In the genomic region with DNA sequence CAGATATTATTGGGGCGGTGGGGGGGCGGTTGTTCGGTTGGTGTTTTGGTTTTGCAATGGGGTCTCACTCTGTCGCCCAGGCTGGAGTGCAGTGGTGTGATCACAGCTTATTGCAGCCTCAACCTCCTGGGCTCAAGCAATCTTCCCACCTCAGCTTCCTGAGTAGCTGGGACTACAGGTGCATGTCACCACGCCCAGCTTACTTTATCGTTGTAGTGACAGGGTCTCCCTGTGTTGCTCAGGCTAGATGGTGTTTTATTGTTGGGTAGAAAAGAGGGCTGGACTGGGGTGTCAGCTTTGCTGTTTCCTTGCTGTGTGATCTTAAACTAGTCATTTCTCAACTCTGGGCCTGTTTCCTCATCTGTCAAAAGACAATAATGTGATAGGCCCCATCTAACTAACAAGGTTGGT, we compare ENCODE assay signal across 12 cellular contexts. TPM values are rescaled to one million over a fixed set of nuclear protein-coding genes. Genes with fewer than 3 reads are reported as not detected.
DNase-seq lines count a peak whose midpoint lies in the region; ATAC-seq and TF ChIP-seq lines count a peak whose summit lies in the region.
"Had no signal": no experiment of that assay in that cellular context is flagged by ENCODE, and none has a peak within 500 bp of the region (broad histone marks: within the 10 kb centered on the region; RNA-seq: fewer than 3 reads in every experiment).

No MANE protein-coding gene starts in this region.

- H3K4me3 Mint-ChIP-seq in MCF 10A (ENCODE audit: unreplicated experiment), result no peak overlapping the region
- H3K4me3 Mint-ChIP-seq in endodermal cell, result no peak overlapping the region
- H3K4me3 Mint-ChIP-seq: nephron had no signal

- H3K27ac ChIP-seq in mammary epithelial cell (ENCODE audit: insufficient read depth, low read depth, low read length) (no peak overlapping the region), upper lobe of left lung (peak overlapping the region; percentile 69 to 84 (median 78)), smooth muscle cell (ENCODE audit: low read depth) (no peak overlapping the region), endodermal cell (ENCODE audit: low read depth, low read length) (no peak overlapping the region)

- intact Hi-C loops in MCF 10A (cut with micrococcal nuclease) (no loop called here), mammary epithelial cell (cut with micrococcal nuclease) (no loop called here)

- TF ChIP-seq CTCF in MCF 10A (IDR thresholded peaks at IDR 0.05; ENCODE audit: unreplicated experiment) (no peak), mammary epithelial cell (conservative IDR thresholded peaks at IDR 0.05 in 1 of 2, IDR thresholded peaks at IDR 0.05 in 1 of 2; ENCODE audit: extremely low read depth in 1 of 2, insufficient read depth in 1 of 2, low read depth in 1 of 2, low read length in 2 of 2) (no peak), upper lobe of left lung (IDR thresholded peaks at IDR 0.05) (no peak), smooth muscle cell (IDR thresholded peaks at IDR 0.05; ENCODE audit: borderline replicate concordance, insufficient read depth, poor library complexity, severe bottlenecking) (no peak), endodermal cell (conservative IDR thresholded peaks at IDR 0.05) (no peak)

- no TSS peak for BruUV-seq in MCF 10A (replicated peaks; lab: Mats Ljungman, UMichigan)
- BruUV-seq in mammary epithelial cell (replicated peaks; lab: Mats Ljungman, UMichigan), result no TSS peak

- H3K4me2 ChIP-seq in mammary epithelial cell (ENCODE audit: insufficient read depth, low read depth, low read length), result no peak overlapping the region
- H3K4me2 ChIP-seq in smooth muscle cell, result no peak overlapping the region

- peak in 1 of 2 donors; percentile 29 for ATAC-seq in upper lobe of left lung (ENCODE audit: low FRiP score in 2 of 2)

- H3K4me1 Mint-ChIP-seq in MCF 10A (ENCODE audit: insufficient read depth, unreplicated experiment) (peaks cover 22% of the 10 kb centered on the region), endodermal cell (peaks cover 5% of the 10 kb centered on the region)

- H3K9me3 Mint-ChIP-seq in MCF 10A (ENCODE audit: unreplicated experiment), result no peaks in the 10 kb centered on the region
- no peaks in the 10 kb centered on the region for H3K9me3 Mint-ChIP-seq in endodermal cell
- H3K9me3 Mint-ChIP-seq: nephron had no signal

- H3K27me3 ChIP-seq in mammary epithelial cell (ENCODE audit: insufficient read depth, low read length), result no peaks in the 10 kb centered on the region
- no peaks in the 10 kb centered on the region for H3K27me3 ChIP-seq in upper lobe of left lung
- no peaks in the 10 kb centered on the region for H3K27me3 ChIP-seq in smooth muscle cell (ENCODE audit: low read depth)
- no peaks in the 10 kb centered on the region for H3K27me3 ChIP-seq in endodermal cell (ENCODE audit: control insufficient read depth, insufficient read depth, low read length, poor library complexity, severe bottlenecking)

- dilution Hi-C loops in mammary epithelial cell (cut with HindIII; ENCODE audit: low sequenced_read_pairs), result no loop called here

- H3K27me3 Mint-ChIP-seq in MCF 10A (ENCODE audit: insufficient read depth, unreplicated experiment), result no peaks in the 10 kb centered on the region
- H3K27me3 Mint-ChIP-seq in endodermal cell (ENCODE audit: insufficient read depth), result no peaks in the 10 kb centered on the region

- H3K27ac Mint-ChIP-seq in MCF 10A (ENCODE audit: low read depth, unreplicated experiment), result peak overlapping the region; percentile 13
- H3K27ac Mint-ChIP-seq in endodermal cell, result no peak overlapping the region
- H3K27ac Mint-ChIP-seq: nephron had no signal

- H3K9ac ChIP-seq in mammary epithelial cell (ENCODE audit: insufficient read depth, low read length) (no peak overlapping the region), smooth muscle cell (ENCODE audit: low read depth) (no peak overlapping the region), endodermal cell (ENCODE audit: extremely low read depth, low read length, poor library complexity, severe bottlenecking) (no peak overlapping the region)

- 97% methylated on average over 5 of the region's 6 CpGs for WGBS in mammary epithelial cell (ENCODE audit: low coverage, missing lambda C conversion rate)
- WGBS in upper lobe of left lung, 2 donors, result 55 to 59% methylated on average over 6 of the region's 6 CpGs
- WGBS in smooth muscle cell (ENCODE audit: low lambda C conversion rate), result 97% methylated on average over 6 of the region's 6 CpGs
- WGBS in endodermal cell (ENCODE audit: insufficient coverage in 1 of 2, insufficient read length in 1 of 2), 2 experiments, result 95 to 98% methylated on average over 3 to 6 of the region's 6 CpGs

- in situ Hi-C loops in mammary epithelial cell (cut with MboI; ENCODE audit: low sequenced_read_pairs in 2 of 2), result no loop called here

- H3K36me3 Mint-ChIP-seq in MCF 10A (ENCODE audit: insufficient read depth, unreplicated experiment) (no peaks in the 10 kb centered on the region), endodermal cell (ENCODE audit: low read depth) (no peaks in the 10 kb centered on the region)

- H4K20me1 ChIP-seq in mammary epithelial cell (ENCODE audit: insufficient read depth, low read length), result no peaks in the 10 kb centered on the region
- no peaks in the 10 kb centered on the region for H4K20me1 ChIP-seq in smooth muscle cell (ENCODE audit: low read depth)

- peaks cover 18% of the 10 kb centered on the region for H3K4me1 ChIP-seq in mammary epithelial cell (ENCODE audit: insufficient read depth, low read length)
- H3K4me1 ChIP-seq in upper lobe of left lung, result peaks cover 10 to 42% (median 28%) of the 10 kb centered on the region in 4 donors
- peaks cover under 1% of the 10 kb centered on the region for H3K4me1 ChIP-seq in smooth muscle cell (ENCODE audit: low read depth)
- H3K4me1 ChIP-seq in endodermal cell (ENCODE audit: control insufficient read depth, insufficient read depth, low read length), result peaks cover 3% of the 10 kb centered on the region

- POLR2A ChIA-PET in MCF 10A (lab: Yijun Ruan, JAX), result interaction anchor here (1.2 to 1.3 kb wide), 3 partner anchors 10 to 62 kb away, joined by 3 to 5 read pairs (median 3); a partner anchor contains a TSS

- H3K4me3 ChIP-seq in mammary epithelial cell (replicated peaks in 1 of 3; ENCODE audit: insufficient read depth in 1 of 3, low read depth in 2 of 3, low read length in 3 of 3) (no peak overlapping the region), upper lobe of left lung (no peak overlapping the region), smooth muscle cell (no peak overlapping the region), endodermal cell (ENCODE audit: low read length) (no peak overlapping the region)

- no peak for TF ChIP-seq EP300 in upper lobe of left lung (IDR thresholded peaks at IDR 0.05)

- TF ChIP-seq POLR2A in upper lobe of left lung (IDR thresholded peaks at IDR 0.05), result no peak

- no peaks in the 10 kb centered on the region for H3K9me3 ChIP-seq in mammary epithelial cell (replicated peaks; ENCODE audit: insufficient read depth, low read length)
- H3K9me3 ChIP-seq in upper lobe of left lung, result no peaks in the 10 kb centered on the region
- no peaks in the 10 kb centered on the region for H3K9me3 ChIP-seq in smooth muscle cell (replicated peaks; ENCODE audit: low read depth)
- no peaks in the 10 kb centered on the region for H3K9me3 ChIP-seq in endodermal cell (ENCODE audit: control insufficient read depth, low read length)

- H2AFZ ChIP-seq in mammary epithelial cell (ENCODE audit: low read depth, low read length) (no peak overlapping the region), smooth muscle cell (ENCODE audit: low read depth) (no peak overlapping the region)

- H3K79me2 ChIP-seq in mammary epithelial cell (ENCODE audit: insufficient read depth, low read length) (no peaks in the 10 kb centered on the region), smooth muscle cell (ENCODE audit: low read depth) (no peaks in the 10 kb centered on the region)

- CTCF ChIA-PET in MCF 10A (lab: Yijun Ruan, JAX), result interaction anchor here (0.7 kb wide), 1 partner anchor 28 kb away, joined by 3 read pairs; no protein-coding TSS in a partner anchor
- CTCF ChIA-PET in mammary epithelial cell (lab: Charles Lee; ENCODE audit: low non-redundant PET), result no interaction called here

- H3F3A ChIP-seq in smooth muscle cell (ENCODE audit: low read depth), result peaks cover 3% of the 10 kb centered on the region

- DNase-seq in MCF 10A (ENCODE audit: unreplicated experiment) (no peak), mammary epithelial cell (no peak), RPMI8226 (peak; percentile 32), upper lobe of left lung (no peak), smooth muscle cell (lab: John Stamatoyannopoulos, UW; ENCODE audit: unreplicated experiment) (no peak), endodermal cell (no peak)
- DNase-seq in central memory CD4-positive, alpha-beta T cell, result peak; percentile 40
- no peak for DNase-seq in stimulated activated CD4-positive, alpha-beta T cell treated with anti-CD3 and anti-CD28 coated beads, Interleukin-4, amount 100 ng/mL, for 24 hours
- DNase-seq: foreskin melanocyte, islet precursor cell, NCI-H2081 had no signal

- H3K36me3 ChIP-seq in mammary epithelial cell (ENCODE audit: insufficient read depth, low read length) (no peaks in the 10 kb centered on the region), upper lobe of left lung (no peaks in the 10 kb centered on the region), smooth muscle cell (ENCODE audit: low read depth) (no peaks in the 10 kb centered on the region), endodermal cell (ENCODE audit: control insufficient read depth, insufficient read depth, low read length) (no peaks in the 10 kb centered on the region)

RNA-seq across cellular contexts. Expression of a gene that starts 17.5 kb away (rescaled TPM):
- 643 and 653 TPM in 2 replicates for total RNA-seq in MCF 10A (2022)
- 1,000 to 10,000 TPM; 1,183 to 1,246 TPM for total RNA-seq in mammary epithelial cell
- 295 TPM for polyA plus RNA-seq in mammary epithelial cell
- polyA minus RNA-seq in mammary epithelial cell, result 996 TPM
- total RNA-seq in upper lobe of left lung, result 100 to 1,000 TPM; 486 to 925 (median 599) TPM
- total RNA-seq in smooth muscle cell, result 350 and 378 TPM in 2 replicates
- polyA plus RNA-seq in smooth muscle cell, result 361 and 382 TPM in 2 replicates
- total RNA-seq in endodermal cell, result 100 to 1,000 TPM; 270 to 288 TPM
- 131 TPM for polyA plus RNA-seq in endodermal cell (2013, experiment 1 of 2)
- 136 TPM for polyA plus RNA-seq in endodermal cell (2013, experiment 2 of 2)

Comparison
In these comparisons a context has a peak if more than half of its experiments do, and no peak if none do; other contexts are left out.
1. DNase-seq: peak in RPMI8226 (single experiment) and central memory CD4-positive, alpha-beta T cell (single experiment); none in MCF 10A (single experiment), mammary epithelial cell (single experiment), upper lobe of left lung (0 of 2), smooth muscle cell (single experiment), endodermal cell (single experiment) and stimulated activated CD4-positive, alpha-beta T cell treated with anti-CD3 and anti-CD28 coated beads, Interleukin-4, amount 100 ng/mL, for 24 hours (single experiment).
2. H3K27ac ChIP-seq: peak in upper lobe of left lung (4 of 4); none in mammary epithelial cell (single experiment), smooth muscle cell (single experiment) and endodermal cell (single experiment).